7 cellular contexts compared by ENCODE assay signal in the genomic region with DNA sequence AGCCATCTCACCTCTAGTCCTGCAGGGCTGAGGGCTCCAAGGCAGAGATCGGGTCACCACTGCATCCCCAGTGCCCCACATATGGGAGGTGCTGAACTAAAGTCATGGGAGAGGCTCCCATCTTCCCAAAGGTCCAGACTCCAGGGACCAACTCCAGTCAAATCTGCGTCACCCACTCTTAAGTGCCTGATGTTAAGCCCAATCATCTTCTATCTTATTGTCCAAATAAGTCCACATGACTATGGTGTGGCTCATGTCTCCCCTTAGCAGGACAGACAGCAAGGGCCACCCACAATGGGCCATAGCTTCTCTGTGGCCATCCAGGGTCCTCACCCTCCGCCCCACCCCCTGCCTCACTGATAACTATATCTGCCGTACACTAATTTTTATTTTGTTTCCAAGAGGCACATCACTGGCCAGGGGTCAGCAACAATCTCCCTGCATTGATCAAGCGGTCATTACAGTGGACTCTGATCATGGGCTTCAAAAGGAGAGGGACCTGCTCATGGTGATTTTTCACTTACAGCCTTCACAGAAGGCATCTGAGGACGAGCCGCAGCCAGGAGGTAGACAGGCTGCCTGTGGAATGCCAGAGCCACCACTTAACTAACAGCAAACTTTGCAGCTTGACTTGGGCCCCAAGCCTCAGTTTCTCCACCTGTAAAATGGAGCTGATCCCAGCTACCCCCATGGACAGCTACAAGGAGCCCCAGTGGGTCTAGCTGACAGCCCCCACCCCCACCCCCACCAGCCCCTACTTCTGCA. TPM values are rescaled to one million over a fixed set of nuclear protein-coding genes. Genes with fewer than 3 reads are reported as not detected.
A peak's percentile ranks its signal among the peaks of the same experiment; 100 is the strongest.
DNase-seq lines count a peak whose midpoint lies in the region; ATAC-seq and TF ChIP-seq lines count a peak whose summit lies in the region.

No MANE protein-coding gene starts in this region.

- peak overlapping the region; percentile 71 for H3K4me3 Mint-ChIP-seq in HFFc6
- peak overlapping the region; percentile 71 for H3K4me3 Mint-ChIP-seq in activated T-helper 1 cell treated with anti-CD3 and anti-CD28 coated beads, Interleukin-12 subunit alpha, Interleukin-12 subunit beta, Interleukin-2, Interleukin-4 antibody, amounts not matched to agents 30 ng/mL and 10 ng/mL and 1 ng/mL, durations not matched to agents 14 hours and 24 hours and 36 hours
- peak overlapping the region; percentile 15 to 82 (median 58) for H3K4me3 Mint-ChIP-seq in immature natural killer cell
- H3K4me3 Mint-ChIP-seq in stimulated activated memory B cell treated with anti-CD40 and anti-IgM and Interleukin-4, amounts not matched to agents 10 μg/mL and 1 μg/mL and 100 μg/mL, for 72 hours, result peak overlapping the region; percentile 59

- H3K9me3 Mint-ChIP-seq in HFFc6 (no peaks in the 10 kb centered on the region), immature natural killer cell (no peaks in the 10 kb centered on the region)
- H3K9me3 Mint-ChIP-seq in activated T-helper 1 cell treated with anti-CD3 and anti-CD28 coated beads, Interleukin-12 subunit alpha, Interleukin-12 subunit beta, Interleukin-2, Interleukin-4 antibody, amounts not matched to agents 30 ng/mL and 10 ng/mL and 1 ng/mL, durations not matched to agents 14 hours and 24 hours and 36 hours, result no peaks in the 10 kb centered on the region
- no peaks in the 10 kb centered on the region for H3K9me3 Mint-ChIP-seq in stimulated activated memory B cell treated with anti-CD40 and anti-IgM and Interleukin-4, amounts not matched to agents 10 μg/mL and 1 μg/mL and 100 μg/mL, for 72 hours

- no peak for ATAC-seq in stimulated activated memory B cell treated with anti-CD40 and anti-IgM and Interleukin-4, amounts not matched to agents 10 μg/mL and 1 μg/mL and 100 μg/mL, for 72 hours
- no peak for ATAC-seq in HG02884 (IDR thresholded peaks at IDR 0.05; ENCODE audit: unreplicated experiment)

- intact Hi-C loops in activated T-helper 1 cell treated with anti-CD3 and anti-CD28 coated beads, Interleukin-12 subunit alpha, Interleukin-12 subunit beta, Interleukin-2, Interleukin-4 antibody, amounts not matched to agents 30 ng/mL and 10 ng/mL and 1 ng/mL, durations not matched to agents 14 hours and 24 hours and 36 hours (cut with micrococcal nuclease), result loop anchor here (1.0 to 10.0 kb wide), 8 partner anchors 7 to 870 kb away; a partner anchor contains a TSS

- DNase-seq in HFFc6 (no peak), immature natural killer cell (no peak), NCI-H1417 treated with DMSO at 0.1 percent for 48 hours (lab: John Stamatoyannopoulos, UW) (no peak), ACHN (no peak)
- DNase-seq in activated T-helper 1 cell treated with anti-CD3 and anti-CD28 coated beads, Interleukin-12 subunit alpha, Interleukin-12 subunit beta, Interleukin-2, Interleukin-4 antibody, amounts not matched to agents 30 ng/mL and 10 ng/mL and 1 ng/mL, durations not matched to agents 14 hours and 24 hours and 36 hours (ENCODE audit: low spot score), result no peak

- H3K36me3 Mint-ChIP-seq in HFFc6 (ENCODE audit: low read depth) (peaks cover 38% of the 10 kb centered on the region), immature natural killer cell (no peaks in the 10 kb centered on the region)
- H3K36me3 Mint-ChIP-seq in activated T-helper 1 cell treated with anti-CD3 and anti-CD28 coated beads, Interleukin-12 subunit alpha, Interleukin-12 subunit beta, Interleukin-2, Interleukin-4 antibody, amounts not matched to agents 30 ng/mL and 10 ng/mL and 1 ng/mL, durations not matched to agents 14 hours and 24 hours and 36 hours (ENCODE audit: low read depth), result peaks cover 31% of the 10 kb centered on the region
- peaks cover 21% of the 10 kb centered on the region for H3K36me3 Mint-ChIP-seq in stimulated activated memory B cell treated with anti-CD40 and anti-IgM and Interleukin-4, amounts not matched to agents 10 μg/mL and 1 μg/mL and 100 μg/mL, for 72 hours

- H3K27ac Mint-ChIP-seq in HFFc6, result peak overlapping the region; percentile 90
- H3K27ac Mint-ChIP-seq in activated T-helper 1 cell treated with anti-CD3 and anti-CD28 coated beads, Interleukin-12 subunit alpha, Interleukin-12 subunit beta, Interleukin-2, Interleukin-4 antibody, amounts not matched to agents 30 ng/mL and 10 ng/mL and 1 ng/mL, durations not matched to agents 14 hours and 24 hours and 36 hours, result peak overlapping the region; percentile 95
- peak overlapping the region; percentile 81 to 98 (median 95) for H3K27ac Mint-ChIP-seq in immature natural killer cell
- peak overlapping the region; percentile 89 for H3K27ac Mint-ChIP-seq in stimulated activated memory B cell treated with anti-CD40 and anti-IgM and Interleukin-4, amounts not matched to agents 10 μg/mL and 1 μg/mL and 100 μg/mL, for 72 hours

- H3K4me1 Mint-ChIP-seq in HFFc6 (ENCODE audit: low read depth), result peaks cover 100% of the 10 kb centered on the region
- H3K4me1 Mint-ChIP-seq in activated T-helper 1 cell treated with anti-CD3 and anti-CD28 coated beads, Interleukin-12 subunit alpha, Interleukin-12 subunit beta, Interleukin-2, Interleukin-4 antibody, amounts not matched to agents 30 ng/mL and 10 ng/mL and 1 ng/mL, durations not matched to agents 14 hours and 24 hours and 36 hours (ENCODE audit: low read depth), result peaks cover 93% of the 10 kb centered on the region
- H3K4me1 Mint-ChIP-seq in immature natural killer cell, result peaks cover 97% of the 10 kb centered on the region in 2 donors
- H3K4me1 Mint-ChIP-seq in stimulated activated memory B cell treated with anti-CD40 and anti-IgM and Interleukin-4, amounts not matched to agents 10 μg/mL and 1 μg/mL and 100 μg/mL, for 72 hours, result peaks cover 100% of the 10 kb centered on the region

- in situ Hi-C loops in ACHN (cut with HindIII; ENCODE audit: low pct_ligation_motif_present, low pct_unique_long_range_greater_than_20kb, low sequenced_read_pairs), result no loop called here

- no peak for TF ChIP-seq CTCF in HFFc6 (IDR thresholded peaks at IDR 0.05)

- H3K27me3 Mint-ChIP-seq in HFFc6 (ENCODE audit: insufficient read depth) (peaks cover 16% of the 10 kb centered on the region), immature natural killer cell (ENCODE audit: low read depth in 3 of 3) (peaks cover 7 to 10% (median 9%) of the 10 kb centered on the region in 3 donors)
- H3K27me3 Mint-ChIP-seq in activated T-helper 1 cell treated with anti-CD3 and anti-CD28 coated beads, Interleukin-12 subunit alpha, Interleukin-12 subunit beta, Interleukin-2, Interleukin-4 antibody, amounts not matched to agents 30 ng/mL and 10 ng/mL and 1 ng/mL, durations not matched to agents 14 hours and 24 hours and 36 hours (ENCODE audit: insufficient read depth), result no peaks in the 10 kb centered on the region
- H3K27me3 Mint-ChIP-seq in stimulated activated memory B cell treated with anti-CD40 and anti-IgM and Interleukin-4, amounts not matched to agents 10 μg/mL and 1 μg/mL and 100 μg/mL, for 72 hours, result no peaks in the 10 kb centered on the region

RNA-seq across cellular contexts. Expression of a gene that starts 23.3 kb away (rescaled TPM):
- total RNA-seq in HFFc6 (2021; fragmentation: NEBNext Ultra II Directional; extraction: Animal tissue kit (Norgen Biotek cat#: 25700)), result 1,000 to 10,000 TPM in 2 of 6 experiments, 100 to 1,000 TPM in 4; 881 to 1,084 (median 937) TPM
- 618 and 639 TPM in 2 replicates for total RNA-seq in activated T-helper 1 cell treated with anti-CD3 and anti-CD28 coated beads, Interleukin-12 subunit alpha, Interleukin-12 subunit beta, Interleukin-2, Interleukin-4 antibody, amounts not matched to agents 30 ng/mL and 10 ng/mL and 1 ng/mL, durations not matched to agents 14 hours and 24 hours and 36 hours
- 100 to 1,000 TPM in 1 of 3 donors, 10 to 100 TPM in 1, 1 to 10 TPM in 1; 8.7 to 355 (median 40.2) TPM for polyA plus RNA-seq in immature natural killer cell
